Comparison of ENCODE assay signal across 15 cellular contexts in the genomic region with DNA sequence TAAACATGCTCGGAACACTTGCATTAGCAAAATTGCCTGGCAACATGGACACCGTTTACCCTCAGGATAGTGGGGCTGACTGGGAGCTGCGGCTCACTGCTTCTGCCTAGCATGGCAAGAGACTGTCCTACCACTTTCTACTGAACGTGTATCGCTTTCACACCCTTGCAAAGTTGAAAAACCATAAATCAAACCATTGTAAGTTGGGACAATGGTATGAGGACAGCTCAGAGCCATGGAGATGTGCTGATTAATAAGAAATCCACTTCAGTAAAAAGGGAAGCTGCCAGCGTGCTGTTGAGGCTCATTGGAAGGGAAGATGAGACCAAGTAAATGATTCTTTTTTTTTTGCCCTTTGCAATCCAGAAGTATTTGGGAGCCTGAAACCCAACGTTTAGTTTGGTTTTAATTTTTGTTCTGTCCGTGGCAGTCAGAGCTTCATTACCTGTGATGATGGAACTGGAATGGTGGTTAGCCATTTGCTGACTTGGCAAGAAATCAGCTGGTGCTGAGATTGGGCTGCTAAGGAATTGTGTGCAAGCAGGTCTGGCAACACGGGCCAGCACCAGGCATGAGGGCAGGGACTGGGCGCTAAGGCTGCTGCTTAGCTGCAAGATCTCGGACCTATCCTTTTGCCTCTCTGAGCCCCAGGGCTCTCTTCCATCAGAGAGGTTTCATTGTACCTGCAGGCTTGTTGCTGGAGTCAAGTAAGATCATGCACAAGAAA.
"Had no signal": no experiment of that assay in that cellular context is flagged by ENCODE, and none has a peak within 500 bp of the region (broad histone marks: within the 10 kb centered on the region; RNA-seq: fewer than 3 reads in every experiment).

No MANE protein-coding gene starts in this region.

- H3K27ac ChIP-seq: adrenal gland, psoas muscle, thoracic aorta had no signal

- H3K9me3 Mint-ChIP-seq: activated naive CD4-positive, alpha-beta T cell treated with anti-CD3 and anti-CD28 coated beads, Interleukin-2, amount 10 ng/mL, durations not matched to agents 7 days and 5 days; activated T-helper 1 cell treated with anti-CD3 and anti-CD28 coated beads, Interleukin-12 subunit alpha, Interleukin-12 subunit beta, Interleukin-2, Interleukin-4 antibody, amounts not matched to agents 30 ng/mL and 10 ng/mL and 1 ng/mL, durations not matched to agents 14 hours and 24 hours and 36 hours; central memory CD8-positive, alpha-beta T cell; immature natural killer cell; natural killer cell treated with Interleukin-12 subunit alpha and Interleukin-12 subunit beta and Interleukin-15 and Interleukin-18, amount 100 ng/mL, for 72 hours; stimulated activated naive CD8-positive, alpha-beta T cell treated with anti-CD3 and anti-CD28 coated beads, Interleukin-15, Interleukin-2, amounts not matched to agents 100 ng/mL and 50 ng/mL, for 24 hours; T-cell had no signal

- H3K4me1 ChIP-seq: adrenal gland, psoas muscle had no signal

- H3K27ac Mint-ChIP-seq: activated CD4-positive, alpha-beta T cell treated with anti-CD3 and anti-CD28 coated beads for 36 hours; activated naive CD4-positive, alpha-beta T cell treated with anti-CD3 and anti-CD28 coated beads, Interleukin-2, amount 10 ng/mL, durations not matched to agents 7 days and 5 days; activated T-helper 1 cell treated with anti-CD3 and anti-CD28 coated beads, Interleukin-12 subunit alpha, Interleukin-12 subunit beta, Interleukin-2, Interleukin-4 antibody, amounts not matched to agents 30 ng/mL and 10 ng/mL and 1 ng/mL, durations not matched to agents 14 hours and 24 hours and 36 hours; immature natural killer cell; natural killer cell treated with Interleukin-12 subunit alpha and Interleukin-12 subunit beta and Interleukin-15 and Interleukin-18, amount 100 ng/mL, for 72 hours; stimulated activated naive CD8-positive, alpha-beta T cell treated with anti-CD3 and anti-CD28 coated beads, Interleukin-15, Interleukin-2, amounts not matched to agents 100 ng/mL and 50 ng/mL, for 24 hours; T-cell had no signal

- DNase-seq: activated CD4-positive, alpha-beta T cell treated with anti-CD3 and anti-CD28 coated beads for 36 hours; activated naive CD4-positive, alpha-beta T cell treated with anti-CD3 and anti-CD28 coated beads, Interleukin-2, amount 10 ng/mL, durations not matched to agents 7 days and 5 days; adrenal gland; glutamatergic neuron; immature natural killer cell; stimulated activated CD4-positive, alpha-beta T cell treated with anti-CD3 and anti-CD28 coated beads, Interleukin-4, amount 100 ng/mL, for 1 hour; stimulated activated CD8-positive, alpha-beta memory T cell treated with anti-CD3 and anti-CD28 coated beads, Interleukin-4, amount 100 ng/mL, for 48 hours; T-cell; T1000 had no signal

- H3K4me1 Mint-ChIP-seq: activated CD4-positive, alpha-beta T cell treated with anti-CD3 and anti-CD28 coated beads for 36 hours; activated naive CD4-positive, alpha-beta T cell treated with anti-CD3 and anti-CD28 coated beads, Interleukin-2, amount 10 ng/mL, durations not matched to agents 7 days and 5 days; central memory CD8-positive, alpha-beta T cell; immature natural killer cell; T-cell had no signal

- H3K9me3 ChIP-seq: adrenal gland, psoas muscle, thoracic aorta had no signal

- H3K36me3 ChIP-seq: adrenal gland, thoracic aorta had no signal

- H3K36me3 Mint-ChIP-seq: activated naive CD4-positive, alpha-beta T cell treated with anti-CD3 and anti-CD28 coated beads, Interleukin-2, amount 10 ng/mL, durations not matched to agents 7 days and 5 days; immature natural killer cell; natural killer cell treated with Interleukin-12 subunit alpha and Interleukin-12 subunit beta and Interleukin-15 and Interleukin-18, amount 100 ng/mL, for 72 hours; T-cell had no signal

- H3K27me3 ChIP-seq: adrenal gland had no signal

- ATAC-seq: activated CD4-positive, alpha-beta T cell treated with anti-CD3 and anti-CD28 coated beads for 36 hours; natural killer cell treated with Interleukin-12 subunit alpha and Interleukin-12 subunit beta and Interleukin-15 and Interleukin-18, amount 100 ng/mL, for 72 hours; psoas muscle; T-cell had no signal

- H3K4me3 ChIP-seq: adrenal gland, psoas muscle, thoracic aorta had no signal

- H3K4me3 Mint-ChIP-seq: activated CD4-positive, alpha-beta T cell treated with anti-CD3 and anti-CD28 coated beads for 36 hours; activated naive CD4-positive, alpha-beta T cell treated with anti-CD3 and anti-CD28 coated beads, Interleukin-2, amount 10 ng/mL, durations not matched to agents 7 days and 5 days; activated T-helper 1 cell treated with anti-CD3 and anti-CD28 coated beads, Interleukin-12 subunit alpha, Interleukin-12 subunit beta, Interleukin-2, Interleukin-4 antibody, amounts not matched to agents 30 ng/mL and 10 ng/mL and 1 ng/mL, durations not matched to agents 14 hours and 24 hours and 36 hours; central memory CD8-positive, alpha-beta T cell; immature natural killer cell; natural killer cell treated with Interleukin-12 subunit alpha and Interleukin-12 subunit beta and Interleukin-15 and Interleukin-18, amount 100 ng/mL, for 72 hours; stimulated activated naive CD8-positive, alpha-beta T cell treated with anti-CD3 and anti-CD28 coated beads, Interleukin-15, Interleukin-2, amounts not matched to agents 100 ng/mL and 50 ng/mL, for 24 hours; T-cell had no signal
